Comparison of ENCODE assay signal across 38 cellular contexts in genomic region chr16:12878973-12879372, GRCh38. TPM values are rescaled to one million over a fixed set of nuclear protein-coding genes. Genes with fewer than 3 reads are reported as not detected.
A peak's percentile ranks its signal among the peaks of the same experiment; 100 is the strongest.
DNase-seq lines count a peak whose midpoint lies in the region; ATAC-seq, FAIRE-seq and TF ChIP-seq lines count a peak whose summit lies in the region.
"Had no signal": no experiment of that assay in that cellular context is flagged by ENCODE, and none has a peak within 500 bp of the region (broad histone marks: within the 10 kb centered on the region; RNA-seq: fewer than 3 reads in every experiment).

No MANE protein-coding gene starts in this region.

- H3K27ac ChIP-seq in HepG2 (ENCODE audit: extremely low read length, insufficient read depth, low read length) (no peak overlapping the region), right lobe of liver (no peak overlapping the region), K562 (ENCODE audit: extremely low read depth, low read depth, low read length) (no peak overlapping the region)
- H3K27ac ChIP-seq: 22Rv1; A549; BLaER1; BLaER1 treated with 17β-estradiol and CSF1 and Interleukin-3, amounts not matched to agents 10 nM and 100 nM; C4-2B had no signal

- H3K4me2 ChIP-seq in HepG2 (ENCODE audit: low read depth, low read length) (no peak overlapping the region), K562 (ENCODE audit: insufficient read depth, low read length) (no peak overlapping the region)
- H3K4me2 ChIP-seq: A549; BLaER1; BLaER1 treated with 17β-estradiol and CSF1 and Interleukin-3, amounts not matched to agents 10 nM and 100 nM had no signal

- peaks cover 0 to 5% of the 10 kb centered on the region in 2 donors for H3K27me3 Mint-ChIP-seq in stimulated activated naive B cell treated with anti-CD40 and anti-IgM and Interleukin-4, amounts not matched to agents 10 μg/mL and 1 μg/mL and 100 μg/mL, for 72 hours

- H3K9me3 Mint-ChIP-seq in stimulated activated naive B cell treated with anti-CD40 and anti-IgM and Interleukin-4, amounts not matched to agents 10 μg/mL and 1 μg/mL and 100 μg/mL, for 72 hours: peaks cover 0 to 3% of the 10 kb centered on the region in 2 donors
- H3K9me3 Mint-ChIP-seq: CD4-positive, alpha-beta T cell had no signal

- peak overlapping the region; percentile 42 for H3K27ac Mint-ChIP-seq in stimulated activated naive B cell treated with anti-CD40 and anti-IgM and Interleukin-4, amounts not matched to agents 10 μg/mL and 1 μg/mL and 100 μg/mL, for 72 hours
- H3K27ac Mint-ChIP-seq: B cell; CD14-positive monocyte; CD4-positive, alpha-beta memory T cell; CD4-positive, alpha-beta T cell; CD4-positive, CD25-positive, alpha-beta regulatory T cell; CD8-positive, alpha-beta memory T cell; CD8-positive, alpha-beta T cell had no signal

- TF ChIP-seq CTCF in HepG2 (CRISPR knock-in tag; IDR thresholded peaks at IDR 0.05) (no peak), right lobe of liver (IDR thresholded peaks at IDR 0.05) (no peak), K562 (IDR thresholded peaks at IDR 0.05 in 2 of 3, conservative IDR thresholded peaks at IDR 0.05 in 1 of 3; ENCODE audit: insufficient read depth in 2 of 3, low read depth in 1 of 3, low read length in 3 of 3) (no peak)

- H3K4me1 ChIP-seq in HepG2 (ENCODE audit: insufficient read depth, low read length) (no peaks in the 10 kb centered on the region), right lobe of liver (no peaks in the 10 kb centered on the region), K562 (replicated peaks in 1 of 2; ENCODE audit: control insufficient read depth in 2 of 2, insufficient read depth in 2 of 2, low read length in 2 of 2) (no peaks in the 10 kb centered on the region)
- H3K4me1 ChIP-seq: BE2C, BLaER1, Caco-2 had no signal

- H3K27me3 ChIP-seq in HepG2 (ENCODE audit: control insufficient read depth in 1 of 2, insufficient read depth in 2 of 2, low read length in 2 of 2): no peaks in the 10 kb centered on the region
- no peaks in the 10 kb centered on the region for H3K27me3 ChIP-seq in right lobe of liver
- peaks cover 6 to 11% of the 10 kb centered on the region in 2 experiments; a peak in 3 of 5 replicates for H3K27me3 ChIP-seq in K562 (ENCODE audit: control insufficient read depth in 2 of 2, insufficient read depth in 2 of 2, low read length in 2 of 2)
- H3K27me3 ChIP-seq: BE2C; BLaER1; BLaER1 treated with 17β-estradiol and CSF1 and Interleukin-3, amounts not matched to agents 10 nM and 100 nM had no signal

- H4K20me1 ChIP-seq in HepG2 (ENCODE audit: insufficient read depth, low read length) (no peaks in the 10 kb centered on the region), K562 (replicated peaks; ENCODE audit: control insufficient read depth, insufficient read depth, low read length) (no peaks in the 10 kb centered on the region)
- H4K20me1 ChIP-seq: BLaER1; BLaER1 treated with 17β-estradiol and CSF1 and Interleukin-3, amounts not matched to agents 10 nM and 100 nM had no signal

- TF ChIP-seq POLR2A in HepG2 (IDR thresholded peaks at IDR 0.05; ENCODE audit: insufficient read depth in 1 of 2, low read depth in 2 of 2, low read length in 2 of 2) (no peak), right lobe of liver (IDR thresholded peaks at IDR 0.05) (no peak), K562 (conservative IDR thresholded peaks at IDR 0.05) (no peak)

- H2AFZ ChIP-seq in HepG2 (ENCODE audit: low read length): no peak overlapping the region
- H2AFZ ChIP-seq in K562 (ENCODE audit: low read depth, low read length): no peak overlapping the region

- no peaks in the 10 kb centered on the region for H3K9me3 ChIP-seq in HepG2 (ENCODE audit: low read length)
- H3K9me3 ChIP-seq in right lobe of liver: no peaks in the 10 kb centered on the region
- no peaks in the 10 kb centered on the region for H3K9me3 ChIP-seq in K562 (replicated peaks; ENCODE audit: control insufficient read depth, insufficient read depth, low read depth, low read length)
- H3K9me3 ChIP-seq: A549, BE2C, BLaER1, Caco-2 had no signal

- no peaks in the 10 kb centered on the region for H3K36me3 ChIP-seq in HepG2 (replicated peaks in 1 of 2; ENCODE audit: control insufficient read depth in 1 of 2, insufficient read depth in 2 of 2, low read length in 2 of 2)
- H3K36me3 ChIP-seq in right lobe of liver: no peaks in the 10 kb centered on the region
- H3K36me3 ChIP-seq in K562 (ENCODE audit: control insufficient read depth, insufficient read depth, low read length): no peaks in the 10 kb centered on the region
- H3K36me3 ChIP-seq: BE2C; BLaER1; BLaER1 treated with 17β-estradiol and CSF1 and Interleukin-3, amounts not matched to agents 10 nM and 100 nM had no signal

- H3K9me1 ChIP-seq in K562 (ENCODE audit: control insufficient read depth, insufficient read depth, low read length): no peaks in the 10 kb centered on the region

- WGBS in HepG2 (ENCODE audit: low lambda C conversion rate): 60% methylated on average over 4 of the region's 4 CpGs
- WGBS in right lobe of liver (ENCODE audit: insufficient coverage, low coverage, low lambda C conversion rate, missing lambda C conversion rate): 78% methylated on average over 4 of the region's 4 CpGs
- WGBS in K562 (ENCODE audit: insufficient coverage, low coverage, missing lambda C conversion rate): 21% methylated on average over 3 of the region's 4 CpGs

- H3K36me3 Mint-ChIP-seq in stimulated activated naive B cell treated with anti-CD40 and anti-IgM and Interleukin-4, amounts not matched to agents 10 μg/mL and 1 μg/mL and 100 μg/mL, for 72 hours: no peaks in the 10 kb centered on the region
- H3K36me3 Mint-ChIP-seq: CD14-positive monocyte; CD4-positive, alpha-beta memory T cell; CD4-positive, CD25-positive, alpha-beta regulatory T cell; CD8-positive, alpha-beta memory T cell; CD8-positive, alpha-beta T cell had no signal

- DNase-seq in HepG2 (ENCODE audit: low spot score): no peak
- no peak for DNase-seq in right lobe of liver
- DNase-seq in K562 (ENCODE audit: extremely low read depth in 1 of 4, low spot score in 3 of 4): no peak
- DNase-seq in stimulated activated naive B cell treated with anti-CD40 and anti-IgM and Interleukin-4, amounts not matched to agents 10 μg/mL and 1 μg/mL and 100 μg/mL, for 72 hours: no peak
- no peak for DNase-seq in activated naive CD4-positive, alpha-beta T cell treated with Interleukin-2 at 50 U/mL for 16 hours
- DNase-seq in D341Med (ENCODE audit: low spot score): no peak
- DNase-seq: 8988T; ACHN; AML-193; BE2C; C1 segment of cervical spinal cord; Caco-2; Calu3; CD4-positive, alpha-beta memory T cell; CD4-positive, alpha-beta T cell; CD4-positive, CD25-positive, alpha-beta regulatory T cell; CD8-positive, alpha-beta memory T cell; CD8-positive, alpha-beta T cell; COR-L47; DMS 273 treated with DMSO at 0.1 percent for 48 hours; DMS153; DMS53; DMS79; DMS79 treated with DMSO at 0.1 percent for 48 hours; DND-41; EL had no signal

- H3K4me3 ChIP-seq in HepG2 (replicated peaks in 1 of 3; ENCODE audit: insufficient read depth in 1 of 3, low read depth in 2 of 3, low read length in 3 of 3): no peak overlapping the region
- no peak overlapping the region for H3K4me3 ChIP-seq in right lobe of liver
- no peak overlapping the region for H3K4me3 ChIP-seq in K562
- H3K4me3 ChIP-seq: A549; BLaER1; BLaER1 treated with 17β-estradiol and CSF1 and Interleukin-3, amounts not matched to agents 10 nM and 100 nM had no signal

- intact Hi-C loops in HepG2 (cut with micrococcal nuclease; ENCODE audit: unreplicated experiment) (no loop called here), right lobe of liver (cut with DNase I) (no loop called here), K562 (cut with micrococcal nuclease) (no loop called here)

- no peak overlapping the region for H3K9ac ChIP-seq in HepG2 (ENCODE audit: insufficient read depth, low read depth, low read length)
- H3K9ac ChIP-seq in K562 (ENCODE audit: insufficient read depth in 1 of 2, low read depth in 2 of 2, low read length in 2 of 2): no peak overlapping the region
- H3K9ac ChIP-seq: BLaER1; BLaER1 treated with 17β-estradiol and CSF1 and Interleukin-3, amounts not matched to agents 10 nM and 100 nM had no signal

- TF ChIP-seq RAD21 in HepG2 (CRISPR knock-in tag; IDR thresholded peaks at IDR 0.05) (no peak), K562 (CRISPR knock-in tag; conservative IDR thresholded peaks at IDR 0.05 in 1 of 2, IDR thresholded peaks at IDR 0.05 in 1 of 2) (no peak)

- CTCF ChIA-PET in HepG2 (lab: Yijun Ruan, JAX; ENCODE audit: low intra/inter-chr PET ratio, low total read pairs) (no interaction called here), K562 (lab: Yijun Ruan, JAX; ENCODE audit: low intra/inter-chr PET ratio) (no interaction called here)

- ATAC-seq in HepG2: no peak
- ATAC-seq in right lobe of liver: no peak
- no peak for ATAC-seq in K562
- no peak for ATAC-seq in stimulated activated naive B cell treated with anti-CD40 and anti-IgM and Interleukin-4, amounts not matched to agents 10 μg/mL and 1 μg/mL and 100 μg/mL, for 72 hours (replicated peaks)
- ATAC-seq: A549; CD8-positive, alpha-beta T cell had no signal

- no TSS peak for BruUV-seq in HepG2 (replicated peaks; lab: Mats Ljungman, UMichigan)
- no TSS peak for BruUV-seq in K562 (replicated peaks; lab: Mats Ljungman, UMichigan)

- H3K4me3 Mint-ChIP-seq in stimulated activated naive B cell treated with anti-CD40 and anti-IgM and Interleukin-4, amounts not matched to agents 10 μg/mL and 1 μg/mL and 100 μg/mL, for 72 hours: no peak overlapping the region
- H3K4me3 Mint-ChIP-seq: B cell; CD14-positive monocyte; CD4-positive, alpha-beta memory T cell; CD4-positive, alpha-beta T cell; CD4-positive, CD25-positive, alpha-beta regulatory T cell; CD8-positive, alpha-beta memory T cell; CD8-positive, alpha-beta T cell had no signal

- FAIRE-seq in HepG2 (lab: Jason Lieb, UNC) (no peak), K562 (lab: Jason Lieb, UNC) (no peak)
- FAIRE-seq: A204.1, A549, D721Med had no signal

- H3K79me2 ChIP-seq in HepG2 (ENCODE audit: insufficient read depth, low read length): no peaks in the 10 kb centered on the region
- H3K79me2 ChIP-seq in K562 (ENCODE audit: control insufficient read depth, insufficient read depth, low read length): no peaks in the 10 kb centered on the region

- H3K4me1 Mint-ChIP-seq in stimulated activated naive B cell treated with anti-CD40 and anti-IgM and Interleukin-4, amounts not matched to agents 10 μg/mL and 1 μg/mL and 100 μg/mL, for 72 hours: no peaks in the 10 kb centered on the region
- H3K4me1 Mint-ChIP-seq: B cell; CD4-positive, alpha-beta memory T cell; CD4-positive, CD25-positive, alpha-beta regulatory T cell; CD8-positive, alpha-beta memory T cell had no signal

- TF ChIP-seq EP300 in HepG2 (IDR thresholded peaks at IDR 0.05; ENCODE audit: low read depth in 2 of 2, low read length in 2 of 2) (no peak), HepG2 (CRISPR knock-in tag; IDR thresholded peaks at IDR 0.05; ENCODE audit: borderline replicate concordance) (no peak), K562 (IDR thresholded peaks at IDR 0.05; ENCODE audit: low read length) (no peak)

- in situ Hi-C loops in HepG2 (cut with HindIII; ENCODE audit: extremely low pct_ligation_motif_present, low pct_unique_long_range_greater_than_20kb) (no loop called here), K562 (cut with MboI) (no loop called here)

- POLR2A ChIA-PET in HepG2 (lab: Yijun Ruan, JAX) (no interaction called here), K562 (lab: Yijun Ruan, JAX) (no interaction called here)

RNA-seq across cellular contexts. Expression of gene SHISA9, which starts 22.4 kb away (rescaled TPM):
- total RNA-seq in HepG2 (2016; rRNA removed; fragmentation: Illumina TruSeq; extraction: Trizol): not detected in 2 replicates
- not detected in 2 replicates for total RNA-seq in HepG2 (2016; cell fraction: cytosol; rRNA removed; fragmentation: Illumina TruSeq; extraction: Trizol; ENCODE audit: low read depth)
- total RNA-seq in HepG2 (2016; cell fraction: insoluble cytoplasmic fraction; rRNA removed; fragmentation: Illumina TruSeq; extraction: Trizol): not detected in 2 replicates
- not detected in 2 replicates for total RNA-seq in HepG2 (2016; cell fraction: membrane; rRNA removed; fragmentation: Illumina TruSeq; extraction: Trizol)
- total RNA-seq in HepG2 (2016; cell fraction: nucleus; rRNA removed; fragmentation: Illumina TruSeq; extraction: Trizol): not detected in 2 replicates
- 0.01 TPM in 1 of 2 replicates, not detected in the other for polyA plus RNA-seq in HepG2 (2011; rRNA removed)
- polyA plus RNA-seq in HepG2 (2011; cell fraction: cytosol; rRNA removed): not detected in 2 replicates
- polyA plus RNA-seq in HepG2 (2011; cell fraction: nucleus; rRNA removed): 0.03 TPM in 2 replicates
- polyA plus RNA-seq in HepG2 (2012): not detected in 2 replicates
- polyA plus RNA-seq in HepG2 (2016; cell fraction: cytosol; fragmentation: Illumina TruSeq; extraction: Trizol; ENCODE audit: low read depth): not detected in 2 replicates
- not detected in 2 replicates for polyA plus RNA-seq in HepG2 (2016; cell fraction: insoluble cytoplasmic fraction; fragmentation: Illumina TruSeq; extraction: Trizol; ENCODE audit: low read depth)
- polyA plus RNA-seq in HepG2 (2016; cell fraction: membrane; fragmentation: Illumina TruSeq; extraction: Trizol; ENCODE audit: low read depth): not detected in 2 replicates
- polyA plus RNA-seq in HepG2 (2016; cell fraction: nucleus; fragmentation: Illumina TruSeq; extraction: Trizol; ENCODE audit: insufficient read depth, low read depth): not detected in 2 replicates
- 0.02 and 0.23 TPM in 2 replicates for polyA minus RNA-seq in HepG2 (2011; rRNA and poly(A)+ RNA removed; ENCODE audit: low replicate concordance)
- not detected in 2 replicates for polyA minus RNA-seq in HepG2 (2011; cell fraction: cytosol; rRNA and poly(A)+ RNA removed)
- polyA minus RNA-seq in HepG2 (2011; cell fraction: nucleus; rRNA and poly(A)+ RNA removed): 0.62 and 0.64 TPM in 2 replicates
- total RNA-seq in right lobe of liver: under 1 TPM in 2 of 6 experiments, not detected in 4; 0.02 to 0.06 TPM
- total RNA-seq in K562 (2011; cell fraction: chromatin; rRNA removed; ENCODE audit: low replicate concordance): 0.46 and 0.77 TPM in 2 replicates
- 0.26 and 0.33 TPM in 2 replicates for total RNA-seq in K562 (2011; cell fraction: nucleolus; rRNA removed)
- total RNA-seq in K562 (2011; cell fraction: nucleoplasm; rRNA removed): 0.66 and 0.92 TPM in 2 replicates
- not detected in 2 replicates for total RNA-seq in K562 (2014; rRNA removed)
- total RNA-seq in K562 (2014; rRNA removed; fragmentation: Illumina TruSeq; extraction: Trizol): under 0.01 TPM in 1 of 2 replicates, not detected in the other
- not detected in 2 replicates for total RNA-seq in K562 (2015; rRNA removed; fragmentation: Illumina TruSeq; extraction: Trizol)
- 0.16 TPM in 1 of 2 replicates, not detected in the other for total RNA-seq in K562 (2021)
- 0.01 and 0.03 TPM in 2 replicates for polyA plus RNA-seq in K562 (2011; rRNA removed)
- polyA plus RNA-seq in K562 (2011; cell fraction: cytosol; rRNA removed): not detected in 2 replicates
- 0.08 and 0.14 TPM in 2 replicates for polyA plus RNA-seq in K562 (2011; cell fraction: nucleus; rRNA removed)
- 0.01 TPM in 2 replicates for polyA plus RNA-seq in K562 (2012)
- not detected in 2 replicates for polyA plus RNA-seq in K562 (2014; fragmentation: Illumina TruSeq; extraction: Trizol)
- not detected for polyA plus RNA-seq in K562 (2014; fragmentation: Nextera tagmentation; extraction: Ambion mirVana)
- polyA plus RNA-seq in K562 (2014; rRNA removed): not detected in 2 replicates
- 0.21 TPM in 2 replicates for polyA minus RNA-seq in K562 (2011; rRNA and poly(A)+ RNA removed)
- polyA minus RNA-seq in K562 (2011; cell fraction: cytosol; rRNA and poly(A)+ RNA removed): not detected in 2 replicates
- polyA minus RNA-seq in K562 (2011; cell fraction: nucleus; rRNA and poly(A)+ RNA removed): 0.27 and 0.56 TPM in 2 replicates
- total RNA-seq: A673; Calu3; CD4-positive, alpha-beta memory T cell; CD4-positive, alpha-beta T cell; CD4-positive, CD25-positive, alpha-beta regulatory T cell had no signal
- polyA plus RNA-seq: AG04450; BJ; CD14-positive monocyte; CD4-positive, alpha-beta memory T cell; CD4-positive, CD25-positive, alpha-beta regulatory T cell; CD8-positive, alpha-beta memory T cell had no signal

Comparison
In these comparisons a context has a peak if more than half of its experiments do, and no peak if none do; other contexts are left out.
1. Of the 241 proteins assayed by ChIP-seq in both HepG2 and K562: peak only in HepG2: HNRNPK and PCBP2; only in K562: ZNF512; in both: none; in neither: 238.